ENCODE assay signal across 13 cellular contexts in the genomic region with DNA sequence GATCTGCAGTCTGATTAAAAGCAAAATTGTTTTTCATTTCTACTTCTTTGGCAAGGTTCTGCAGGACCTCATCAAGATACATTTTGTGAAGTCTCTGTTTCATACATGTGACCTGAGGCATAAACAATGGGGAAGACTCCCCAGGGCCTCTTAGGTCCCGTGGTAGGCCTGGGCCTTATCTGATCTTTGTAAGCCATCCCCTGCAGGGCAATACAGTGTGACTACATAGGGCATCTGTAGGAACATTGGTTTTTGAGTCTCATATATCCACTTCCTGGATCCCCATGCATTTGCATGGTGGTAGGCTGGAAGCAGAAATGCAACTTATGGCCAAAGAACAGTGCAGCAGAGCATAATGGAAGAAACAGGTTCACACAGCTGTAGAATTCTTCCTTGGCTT. TPM values are rescaled to one million over a fixed set of nuclear protein-coding genes. Genes with fewer than 3 reads are reported as not detected.
A peak's percentile ranks its signal among the peaks of the same experiment; 100 is the strongest.
DNase-seq lines count a peak whose midpoint lies in the region; ATAC-seq and TF ChIP-seq lines count a peak whose summit lies in the region.
"Had no signal": no experiment of that assay in that cellular context is flagged by ENCODE, and none has a peak within 500 bp of the region (broad histone marks: within the 10 kb centered on the region; RNA-seq: fewer than 3 reads in every experiment).

No MANE protein-coding gene starts in this region.

- CTCF ChIA-PET in activated CD8-positive, alpha-beta memory T cell treated with anti-CD3 and anti-CD28 coated beads, Interleukin-2, amount 10 ng/mL, durations not matched to agents 7 days and 5 days (lab: Charles Lee): interaction anchor here (0.7 kb wide), 1 partner anchor 64 kb away, joined by 3 read pairs; no protein-coding TSS in a partner anchor

- H3K36me3 Mint-ChIP-seq in activated CD8-positive, alpha-beta memory T cell treated with anti-CD3 and anti-CD28 coated beads, Interleukin-2, amount 10 ng/mL, durations not matched to agents 7 days and 5 days: peaks cover 2% of the 10 kb centered on the region
- no peaks in the 10 kb centered on the region for H3K36me3 Mint-ChIP-seq in mesothelial cell of epicardium

- no peak overlapping the region for H3K4me3 Mint-ChIP-seq in activated CD8-positive, alpha-beta memory T cell treated with anti-CD3 and anti-CD28 coated beads, Interleukin-2, amount 10 ng/mL, durations not matched to agents 7 days and 5 days
- no peak overlapping the region for H3K4me3 Mint-ChIP-seq in mesothelial cell of epicardium
- H3K4me3 Mint-ChIP-seq: activated CD4-positive, alpha-beta memory T cell treated with anti-CD3 and anti-CD28 coated beads, Interleukin-2, amount 10 ng/mL, durations not matched to agents 7 days and 5 days had no signal

- H3K27me3 ChIP-seq in Peyer's patch: no peaks in the 10 kb centered on the region

- peak; percentile 42 for ATAC-seq in GM18867 (IDR thresholded peaks at IDR 0.05; ENCODE audit: unreplicated experiment)
- ATAC-seq in GM21717 (IDR thresholded peaks at IDR 0.05; ENCODE audit: unreplicated experiment): peak; percentile 43
- peak; percentile 44 for ATAC-seq in HG03565 (IDR thresholded peaks at IDR 0.05; ENCODE audit: unreplicated experiment)
- no peak for ATAC-seq in activated CD8-positive, alpha-beta memory T cell treated with anti-CD3 and anti-CD28 coated beads, Interleukin-2, amount 10 ng/mL, durations not matched to agents 7 days and 5 days

- H3K27me3 Mint-ChIP-seq in activated CD8-positive, alpha-beta memory T cell treated with anti-CD3 and anti-CD28 coated beads, Interleukin-2, amount 10 ng/mL, durations not matched to agents 7 days and 5 days: peaks cover 3% of the 10 kb centered on the region
- peaks cover 4% of the 10 kb centered on the region for H3K27me3 Mint-ChIP-seq in mesothelial cell of epicardium (ENCODE audit: low read depth)

- TF ChIP-seq CTCF in Peyer's patch (IDR thresholded peaks at IDR 0.05) (no peak), mesothelial cell of epicardium (IDR thresholded peaks at IDR 0.05; ENCODE audit: unreplicated experiment) (no peak)

- H3K4me1 ChIP-seq in Peyer's patch: peaks cover 0 to 34% (median 2%) of the 10 kb centered on the region in 4 donors

- H3K4me3 ChIP-seq in Peyer's patch: no peak overlapping the region
- H3K4me3 ChIP-seq: lung had no signal

- peak; percentile 48 to 79 for DNase-seq in erythroblast (lab: John Stamatoyannopoulos, UW)
- no peak for DNase-seq in Peyer's patch
- no peak for DNase-seq in CD1c-positive myeloid dendritic cell (ENCODE audit: extremely low spot score)
- DNase-seq in activated CD8-positive, alpha-beta memory T cell treated with anti-CD3 and anti-CD28 coated beads, Interleukin-2, amount 10 ng/mL, durations not matched to agents 7 days and 5 days: no peak
- DNase-seq in mesothelial cell of epicardium (ENCODE audit: low spot score in 2 of 2, unreplicated experiment in 2 of 2): no peak
- DNase-seq: activated CD4-positive, alpha-beta memory T cell treated with anti-CD3 and anti-CD28 coated beads, Interleukin-2, amount 10 ng/mL, durations not matched to agents 7 days and 5 days; GOT3; retina had no signal

- H3K9me3 ChIP-seq in Peyer's patch: no peaks in the 10 kb centered on the region

- no peaks in the 10 kb centered on the region for H3K36me3 ChIP-seq in Peyer's patch

- no peak overlapping the region for H3K27ac Mint-ChIP-seq in activated CD8-positive, alpha-beta memory T cell treated with anti-CD3 and anti-CD28 coated beads, Interleukin-2, amount 10 ng/mL, durations not matched to agents 7 days and 5 days
- H3K27ac Mint-ChIP-seq in mesothelial cell of epicardium: no peak overlapping the region
- H3K27ac Mint-ChIP-seq: activated CD4-positive, alpha-beta memory T cell treated with anti-CD3 and anti-CD28 coated beads, Interleukin-2, amount 10 ng/mL, durations not matched to agents 7 days and 5 days had no signal

- no peak for TF ChIP-seq POLR2A in erythroblast (IDR thresholded peaks at IDR 0.05; ENCODE audit: low read length)
- TF ChIP-seq POLR2A in Peyer's patch (IDR thresholded peaks at IDR 0.05): no peak

- H3K4me1 Mint-ChIP-seq in activated CD8-positive, alpha-beta memory T cell treated with anti-CD3 and anti-CD28 coated beads, Interleukin-2, amount 10 ng/mL, durations not matched to agents 7 days and 5 days: peaks cover 14% of the 10 kb centered on the region
- H3K4me1 Mint-ChIP-seq in mesothelial cell of epicardium: peaks cover 20% of the 10 kb centered on the region

- H3K27ac ChIP-seq in Peyer's patch: no peak overlapping the region

- H3K9me3 Mint-ChIP-seq in activated CD8-positive, alpha-beta memory T cell treated with anti-CD3 and anti-CD28 coated beads, Interleukin-2, amount 10 ng/mL, durations not matched to agents 7 days and 5 days (ENCODE audit: low read depth): no peaks in the 10 kb centered on the region
- H3K9me3 Mint-ChIP-seq in mesothelial cell of epicardium: no peaks in the 10 kb centered on the region
- H3K9me3 Mint-ChIP-seq: activated CD4-positive, alpha-beta memory T cell treated with anti-CD3 and anti-CD28 coated beads, Interleukin-2, amount 10 ng/mL, durations not matched to agents 7 days and 5 days had no signal

RNA-seq across cellular contexts. Expression of gene FAR2, which starts 6.0 kb away (rescaled TPM):
- total RNA-seq in Peyer's patch (10 to 100 TPM; 31.0 to 52.8 (median 40.1) TPM), mesothelial cell of epicardium (7.0 to 7.4 TPM (median 7.2 TPM) in 3 replicates)
- 10 to 100 TPM; 12.6 to 13.6 TPM for total RNA-seq in activated CD8-positive, alpha-beta memory T cell treated with anti-CD3 and anti-CD28 coated beads, Interleukin-2, amount 10 ng/mL, durations not matched to agents 7 days and 5 days
- total RNA-seq: G401 had no signal

Comparison
In these comparisons a context has a peak if more than half of its experiments do, and no peak if none do; other contexts are left out.
1. DNase-seq: peak in erythroblast (2 of 2); none in Peyer's patch (0 of 3), CD1c-positive myeloid dendritic cell (single experiment), activated CD8-positive, alpha-beta memory T cell treated with anti-CD3 and anti-CD28 coated beads, Interleukin-2, amount 10 ng/mL, durations not matched to agents 7 days and 5 days (single experiment) and mesothelial cell of epicardium (0 of 2).